In genomic region chr4:1478766-1479355, GRCh38 we compare ENCODE assay signal across 13 cellular contexts.
DNase-seq lines count a peak whose midpoint lies in the region; ATAC-seq and TF ChIP-seq lines count a peak whose summit lies in the region.
"Had no signal": no experiment of that assay in that cellular context is flagged by ENCODE, and none has a peak within 500 bp of the region (broad histone marks: within the 10 kb centered on the region; RNA-seq: fewer than 3 reads in every experiment).

No MANE protein-coding gene starts in this region.

- H3K27me3 ChIP-seq in H7 (ENCODE audit: control insufficient read depth, insufficient read depth, low read length) (no peaks in the 10 kb centered on the region), upper lobe of right lung (no peaks in the 10 kb centered on the region)
- H3K27me3 ChIP-seq: BLaER1 treated with 17β-estradiol and CSF1 and Interleukin-3, amounts not matched to agents 10 nM and 100 nM had no signal

- H3K4me1 ChIP-seq in upper lobe of right lung = no peaks in the 10 kb centered on the region
- H3K4me1 ChIP-seq: BLaER1 treated with 17β-estradiol and CSF1 and Interleukin-3, amounts not matched to agents 10 nM and 100 nM had no signal

- ATAC-seq in left ventricle myocardium superior (no peak), Right ventricle myocardium superior (ENCODE audit: poor library complexity) (no peak), upper lobe of right lung (no peak)
- ATAC-seq: Right ventricle myocardium inferior had no signal

- no peak for TF ChIP-seq CTCF in upper lobe of right lung (IDR thresholded peaks at IDR 0.05)

- peak; percentile 10 for DNase-seq in left ventricle myocardium superior
- DNase-seq in Right ventricle myocardium superior = no peak
- DNase-seq in H7 = peak; percentile 38
- DNase-seq in iPS-NIHi11 (ENCODE audit: low spot score) = peak; percentile 6
- DNase-seq in upper lobe of right lung = peak; percentile 39
- no peak for DNase-seq in activated CD8-positive, alpha-beta memory T cell treated with anti-CD3 and anti-CD28 coated beads, Interleukin-2, amount 50 U/mL, for 48 hours
- no peak for DNase-seq in HK-2 (ENCODE audit: unreplicated experiment)
- DNase-seq: Kasumi-1, NCI-H1417 treated with DMSO at 0.1 percent for 48 hours, NCI-H226, NCI-H526 had no signal

- no peaks in the 10 kb centered on the region for H3K9me3 ChIP-seq in upper lobe of right lung

- intact Hi-C loops in left ventricle myocardium superior (cut with micrococcal nuclease) = no loop called here
- intact Hi-C loops in Right ventricle myocardium superior (cut with DNase I) = no loop called here
- intact Hi-C loops in upper lobe of right lung (cut with DNase I) = no loop called here

- H3K27ac ChIP-seq in upper lobe of right lung = no peak overlapping the region
- H3K27ac ChIP-seq: BLaER1 treated with 17β-estradiol and CSF1 and Interleukin-3, amounts not matched to agents 10 nM and 100 nM had no signal

- no peaks in the 10 kb centered on the region for H3K36me3 ChIP-seq in H7 (replicated peaks; ENCODE audit: control insufficient read depth, insufficient read depth, low read length)
- no peaks in the 10 kb centered on the region for H3K36me3 ChIP-seq in upper lobe of right lung
- H3K36me3 ChIP-seq: BLaER1 treated with 17β-estradiol and CSF1 and Interleukin-3, amounts not matched to agents 10 nM and 100 nM had no signal

- H3K4me3 ChIP-seq in H7 (ENCODE audit: insufficient read depth, low read depth, low read length) = no peak overlapping the region
- H3K4me3 ChIP-seq in upper lobe of right lung = no peak overlapping the region
- H3K4me3 ChIP-seq: BLaER1 treated with 17β-estradiol and CSF1 and Interleukin-3, amounts not matched to agents 10 nM and 100 nM had no signal

Comparison
In these comparisons a context has a peak if more than half of its experiments do, and no peak if none do; other contexts are left out.
1. DNase-seq: peak in left ventricle myocardium superior (single experiment), H7 (single experiment), iPS-NIHi11 (single experiment) and upper lobe of right lung (single experiment); none in Right ventricle myocardium superior (single experiment), activated CD8-positive, alpha-beta memory T cell treated with anti-CD3 and anti-CD28 coated beads, Interleukin-2, amount 50 U/mL, for 48 hours (single experiment) and HK-2 (single experiment).